In the genomic region with DNA sequence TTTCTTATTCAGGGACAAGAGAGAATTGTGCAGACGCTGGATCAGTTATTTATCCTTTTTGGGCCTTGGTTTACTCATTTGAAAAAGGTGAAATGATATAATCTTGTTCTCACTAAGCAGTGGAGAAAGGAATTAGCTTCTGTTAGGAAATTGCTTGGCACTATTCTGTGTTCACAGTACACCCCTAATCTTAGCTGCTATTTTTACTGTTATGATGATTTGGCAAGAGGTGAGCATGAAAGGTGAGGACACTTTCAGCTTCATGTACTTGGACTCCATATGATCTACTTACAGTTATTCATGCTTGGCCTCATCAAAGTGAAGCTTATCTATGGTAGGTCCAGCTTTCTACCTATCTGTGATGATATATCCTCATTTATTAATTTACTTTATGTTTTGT, we compare ENCODE assay signal across 20 cellular contexts.
DNase-seq lines count a peak whose midpoint lies in the region; ATAC-seq and TF ChIP-seq lines count a peak whose summit lies in the region.
"Had no signal": no experiment of that assay in that cellular context is flagged by ENCODE, and none has a peak within 500 bp of the region (broad histone marks: within the 10 kb centered on the region; RNA-seq: fewer than 3 reads in every experiment).

No MANE protein-coding gene starts in this region.

- DNase-seq in Right ventricle myocardium inferior (ENCODE audit: missing footprints) (no peak), right atrium auricular region (ENCODE audit: low spot score) (no peak), heart left ventricle (no peak), left ventricle myocardium inferior (no peak), neural progenitor cell (ENCODE audit: low spot score) (no peak), tibial artery (no peak)
- DNase-seq in activated naive CD4-positive, alpha-beta T cell (lab: John Stamatoyannopoulos, UW), result no peak
- DNase-seq: Caco-2; CD4-positive, CD25-positive, alpha-beta regulatory T cell; CD8-positive, alpha-beta T cell; DMS153; DND-41; H9 had no signal

- H3K4me1 ChIP-seq in right atrium auricular region (peaks cover 0 to 5% of the 10 kb centered on the region in 2 donors), heart left ventricle (peaks cover 0 to 14% (median 2%) of the 10 kb centered on the region in 12 donors), left ventricle myocardium inferior (peaks cover 11% of the 10 kb centered on the region), neural progenitor cell (no peaks in the 10 kb centered on the region), tibial artery (no peaks in the 10 kb centered on the region)
- H3K4me1 ChIP-seq: BLaER1, Caco-2 had no signal

- H3K27me3 ChIP-seq in right atrium auricular region (no peaks in the 10 kb centered on the region), heart left ventricle (no peaks in the 10 kb centered on the region), left ventricle myocardium inferior (ENCODE audit: low read depth) (no peaks in the 10 kb centered on the region), neural progenitor cell (no peaks in the 10 kb centered on the region), tibial artery (no peaks in the 10 kb centered on the region)
- H3K27me3 ChIP-seq: BLaER1 had no signal

- H3K27ac Mint-ChIP-seq in neural progenitor cell, result no peak overlapping the region
- H3K27ac Mint-ChIP-seq: B cell; CD4-positive, CD25-positive, alpha-beta regulatory T cell; CD8-positive, alpha-beta T cell; GM23338; H9 had no signal

- no peak overlapping the region for H3K4me3 Mint-ChIP-seq in neural progenitor cell
- H3K4me3 Mint-ChIP-seq: B cell; CD4-positive, CD25-positive, alpha-beta regulatory T cell; CD8-positive, alpha-beta T cell; GM23338; H9 had no signal

- H3K79me2 ChIP-seq in neural progenitor cell (ENCODE audit: low read depth), result no peaks in the 10 kb centered on the region

- intact Hi-C loops in Right ventricle myocardium inferior (cut with DNase I) (loop anchor here (10.0 kb wide), 1 partner anchor 153 kb away; no protein-coding TSS in a partner anchor), heart left ventricle (cut with DNase I) (no loop called here), left ventricle myocardium inferior (cut with micrococcal nuclease) (no loop called here), tibial artery (cut with DNase I; ENCODE audit: low total_unique reads) (no loop called here)

- no peaks in the 10 kb centered on the region for H4K20me1 ChIP-seq in neural progenitor cell (ENCODE audit: low read depth)
- H4K20me1 ChIP-seq: BLaER1 had no signal

- whole genome bisulfite sequencing in heart left ventricle, 4 donors, result 41 to 58% (median 46%) methylated on average over 1 of the region's 1 CpG

- H3K4me3 ChIP-seq in right atrium auricular region (no peak overlapping the region), heart left ventricle (no peak overlapping the region), left ventricle myocardium inferior (no peak overlapping the region), neural progenitor cell (no peak overlapping the region), tibial artery (no peak overlapping the region)
- H3K4me3 ChIP-seq: BLaER1, GM23338 had no signal

- H3K9me3 Mint-ChIP-seq in neural progenitor cell, result peaks cover 11% of the 10 kb centered on the region

- TF ChIP-seq CTCF in right atrium auricular region (IDR thresholded peaks at IDR 0.05), result no peak
- TF ChIP-seq CTCF in heart left ventricle (IDR thresholded peaks at IDR 0.05), result no peak
- TF ChIP-seq CTCF in left ventricle myocardium inferior (IDR thresholded peaks at IDR 0.05; ENCODE audit: borderline replicate concordance), result no peak
- TF ChIP-seq CTCF in neural progenitor cell (IDR thresholded peaks at IDR 0.05), result no peak
- no peak for TF ChIP-seq CTCF in tibial artery (IDR thresholded peaks at IDR 0.05)

- no peaks in the 10 kb centered on the region for H3K36me3 Mint-ChIP-seq in neural progenitor cell
- H3K36me3 Mint-ChIP-seq: CD4-positive, CD25-positive, alpha-beta regulatory T cell; CD8-positive, alpha-beta T cell had no signal

- H3K9me3 ChIP-seq in right atrium auricular region (peaks cover 0 to 6% of the 10 kb centered on the region in 2 donors), heart left ventricle (peaks cover 0 to 11% (median 0%) of the 10 kb centered on the region in 12 donors), left ventricle myocardium inferior (replicated peaks) (peaks cover 6% of the 10 kb centered on the region), neural progenitor cell (ENCODE audit: low read depth) (no peaks in the 10 kb centered on the region), tibial artery (peaks cover 0 to 11% (median 6%) of the 10 kb centered on the region in 3 donors)
- H3K9me3 ChIP-seq: Caco-2 had no signal

- no peaks in the 10 kb centered on the region for H3K27me3 Mint-ChIP-seq in neural progenitor cell (ENCODE audit: insufficient read depth, low read depth)
- H3K27me3 Mint-ChIP-seq: B cell had no signal

- no peaks in the 10 kb centered on the region for H3K4me1 Mint-ChIP-seq in neural progenitor cell
- H3K4me1 Mint-ChIP-seq: B cell; CD4-positive, CD25-positive, alpha-beta regulatory T cell had no signal

- H3F3A ChIP-seq in neural progenitor cell (ENCODE audit: low read depth), result no peaks in the 10 kb centered on the region

- peak overlapping the region; percentile 32 for H2AFZ ChIP-seq in neural progenitor cell (replicated peaks)
- H2AFZ ChIP-seq: GM23338 had no signal

- H3K27ac ChIP-seq in right atrium auricular region (peak overlapping the region in 1 of 2 donors; percentile 43), heart left ventricle (peak overlapping the region in 9 of 12 donors; percentile 9 to 74 (median 30)), left ventricle myocardium inferior (replicated peaks) (peak overlapping the region; percentile 80), neural progenitor cell (no peak overlapping the region), tibial artery (no peak overlapping the region)
- H3K27ac ChIP-seq: 22Rv1, BLaER1, C4-2B had no signal

- no peak overlapping the region for H3K9ac ChIP-seq in neural progenitor cell
- H3K9ac ChIP-seq: BLaER1 had no signal

- H3K4me2 ChIP-seq in neural progenitor cell, result no peak overlapping the region
- H3K4me2 ChIP-seq: BLaER1, GM23338 had no signal

- H3K36me3 ChIP-seq in right atrium auricular region (no peaks in the 10 kb centered on the region), heart left ventricle (no peaks in the 10 kb centered on the region), left ventricle myocardium inferior (no peaks in the 10 kb centered on the region), neural progenitor cell (no peaks in the 10 kb centered on the region), tibial artery (no peaks in the 10 kb centered on the region)
- H3K36me3 ChIP-seq: BLaER1 had no signal

- TF ChIP-seq POLR2A in heart left ventricle (IDR thresholded peaks at IDR 0.05), result no peak

- ATAC-seq in Right ventricle myocardium inferior, result peak; percentile 87
- ATAC-seq in heart left ventricle, result peak; percentile 79 to 90 (median 88)
- ATAC-seq in GM19455 (IDR thresholded peaks at IDR 0.05; ENCODE audit: unreplicated experiment), result no peak
- ATAC-seq: CD8-positive, alpha-beta T cell; GM23338; HCT116 had no signal

Comparison
In these comparisons a context has a peak if more than half of its experiments do, and no peak if none do; other contexts are left out.
1. H3K27ac ChIP-seq: peak in heart left ventricle (9 of 12) and left ventricle myocardium inferior (single experiment); none in neural progenitor cell (single experiment) and tibial artery (0 of 2).